Comparison of ENCODE assay signal across 14 cellular contexts in genomic region chr2:26203906-26204305, GRCh38. TPM values are rescaled to one million over a fixed set of nuclear protein-coding genes. Genes with fewer than 3 reads are reported as not detected.
DNase-seq lines count a peak whose midpoint lies in the region; ATAC-seq and TF ChIP-seq lines count a peak whose summit lies in the region.
"Had no signal": no experiment of that assay in that cellular context is flagged by ENCODE, and none has a peak within 500 bp of the region (broad histone marks: within the 10 kb centered on the region; RNA-seq: fewer than 3 reads in every experiment).

No MANE protein-coding gene starts in this region.

- no peaks in the 10 kb centered on the region for H4K20me1 ChIP-seq in neural progenitor cell (ENCODE audit: low read depth)

- H3K36me3 Mint-ChIP-seq in central memory CD8-positive, alpha-beta T cell (ENCODE audit: insufficient read depth): peaks cover 62% of the 10 kb centered on the region
- peaks cover 23% of the 10 kb centered on the region for H3K36me3 Mint-ChIP-seq in neural progenitor cell
- H3K36me3 Mint-ChIP-seq in stimulated activated effector memory CD8-positive, alpha-beta T cell treated with anti-CD3 and anti-CD28 coated beads, Interleukin-12 subunit alpha, Interleukin-12 subunit beta, amount 100 ng/mL, for 72 hours: peaks cover 99% of the 10 kb centered on the region

- WGBS in gastroesophageal sphincter (ENCODE audit: low coverage in 1 of 2), 2 donors: 82 to 92% methylated on average over 7 of the region's 7 CpGs

- H2AFZ ChIP-seq in neural progenitor cell (replicated peaks): no peak overlapping the region

- no peak overlapping the region for H3K4me3 Mint-ChIP-seq in central memory CD8-positive, alpha-beta T cell
- H3K4me3 Mint-ChIP-seq in neural progenitor cell: no peak overlapping the region
- H3K4me3 Mint-ChIP-seq in stimulated activated effector memory CD8-positive, alpha-beta T cell treated with anti-CD3 and anti-CD28 coated beads, Interleukin-12 subunit alpha, Interleukin-12 subunit beta, amount 100 ng/mL, for 72 hours: no peak overlapping the region
- H3K4me3 Mint-ChIP-seq: B cell; CD4-positive, alpha-beta T cell had no signal

- H3K4me3 ChIP-seq in HEK293 (ENCODE audit: low read depth, low read length) (no peak overlapping the region), neural progenitor cell (no peak overlapping the region), gastroesophageal sphincter (no peak overlapping the region)
- no peak overlapping the region for H3K4me3 ChIP-seq in effector memory CD4-positive, alpha-beta T cell (ENCODE audit: insufficient read depth, low read depth, low read length, poor library complexity, severe bottlenecking)

- CTCF ChIA-PET in HEK293 (lab: Yijun Ruan, JAX): no interaction called here

- H3K27ac Mint-ChIP-seq in central memory CD8-positive, alpha-beta T cell (ENCODE audit: low read depth): peak overlapping the region; percentile 35
- H3K27ac Mint-ChIP-seq in neural progenitor cell: no peak overlapping the region
- peak overlapping the region; percentile 26 for H3K27ac Mint-ChIP-seq in stimulated activated effector memory CD8-positive, alpha-beta T cell treated with anti-CD3 and anti-CD28 coated beads, Interleukin-12 subunit alpha, Interleukin-12 subunit beta, amount 100 ng/mL, for 72 hours
- H3K27ac Mint-ChIP-seq: B cell; CD4-positive, alpha-beta T cell had no signal

- H3K79me2 ChIP-seq in neural progenitor cell (ENCODE audit: low read depth): no peaks in the 10 kb centered on the region

- no peaks in the 10 kb centered on the region for H3K4me1 Mint-ChIP-seq in central memory CD8-positive, alpha-beta T cell
- H3K4me1 Mint-ChIP-seq in neural progenitor cell: peaks cover 9% of the 10 kb centered on the region
- no peaks in the 10 kb centered on the region for H3K4me1 Mint-ChIP-seq in stimulated activated effector memory CD8-positive, alpha-beta T cell treated with anti-CD3 and anti-CD28 coated beads, Interleukin-12 subunit alpha, Interleukin-12 subunit beta, amount 100 ng/mL, for 72 hours
- H3K4me1 Mint-ChIP-seq: B cell had no signal

- H3K27me3 Mint-ChIP-seq in central memory CD8-positive, alpha-beta T cell: no peaks in the 10 kb centered on the region
- no peaks in the 10 kb centered on the region for H3K27me3 Mint-ChIP-seq in neural progenitor cell (ENCODE audit: insufficient read depth, low read depth)
- H3K27me3 Mint-ChIP-seq: B cell; CD4-positive, alpha-beta T cell had no signal

- no peaks in the 10 kb centered on the region for H3F3A ChIP-seq in neural progenitor cell (ENCODE audit: low read depth)

- H3K36me3 ChIP-seq in HEK293 (ENCODE audit: control insufficient read depth in 2 of 2, insufficient read depth in 1 of 2, low read length in 2 of 2) (peaks cover 28 to 66% of the 10 kb centered on the region in 2 experiments), neural progenitor cell (no peaks in the 10 kb centered on the region), gastroesophageal sphincter (peaks cover 22 to 98% of the 10 kb centered on the region in 2 donors)
- peaks cover 60% of the 10 kb centered on the region for H3K36me3 ChIP-seq in effector memory CD4-positive, alpha-beta T cell (ENCODE audit: control insufficient read depth, insufficient read depth, low read length)

- H3K9me3 ChIP-seq in HEK293 (ENCODE audit: control insufficient read depth, insufficient read depth, low read depth, low read length) (no peaks in the 10 kb centered on the region), neural progenitor cell (ENCODE audit: low read depth) (no peaks in the 10 kb centered on the region), gastroesophageal sphincter (no peaks in the 10 kb centered on the region)
- no peaks in the 10 kb centered on the region for H3K9me3 ChIP-seq in effector memory CD4-positive, alpha-beta T cell (ENCODE audit: control insufficient read depth, low read length)

- H3K9me3 Mint-ChIP-seq in central memory CD8-positive, alpha-beta T cell: no peaks in the 10 kb centered on the region
- no peaks in the 10 kb centered on the region for H3K9me3 Mint-ChIP-seq in neural progenitor cell
- H3K9me3 Mint-ChIP-seq in stimulated activated effector memory CD8-positive, alpha-beta T cell treated with anti-CD3 and anti-CD28 coated beads, Interleukin-12 subunit alpha, Interleukin-12 subunit beta, amount 100 ng/mL, for 72 hours: no peaks in the 10 kb centered on the region
- H3K9me3 Mint-ChIP-seq: CD4-positive, alpha-beta T cell had no signal

- TF ChIP-seq POLR2A in gastroesophageal sphincter (IDR thresholded peaks at IDR 0.05): no peak

- H3K27ac ChIP-seq in HEK293 (ENCODE audit: extremely low read depth, low read depth, low read length) (no peak overlapping the region), neural progenitor cell (no peak overlapping the region), gastroesophageal sphincter (no peak overlapping the region)
- H3K27ac ChIP-seq in effector memory CD4-positive, alpha-beta T cell (ENCODE audit: insufficient read depth, low read length, poor library complexity, severe bottlenecking): no peak overlapping the region

- no peak for TF ChIP-seq CTCF in HEK293 (tag by site-specific recombination; IDR thresholded peaks at IDR 0.05)
- no peak for TF ChIP-seq CTCF in neural progenitor cell (IDR thresholded peaks at IDR 0.05)
- TF ChIP-seq CTCF in gastroesophageal sphincter (IDR thresholded peaks at IDR 0.05): no peak

- no peak for TF ChIP-seq EP300 in gastroesophageal sphincter (IDR thresholded peaks at IDR 0.05)

- POLR2A ChIA-PET in HEK293 (lab: Yijun Ruan, JAX): no interaction called here

- no peak for ATAC-seq in central memory CD8-positive, alpha-beta T cell (replicated peaks; ENCODE audit: extremely low read depth, poor library complexity, severe bottlenecking)
- ATAC-seq in stimulated activated effector memory CD8-positive, alpha-beta T cell treated with anti-CD3 and anti-CD28 coated beads, Interleukin-12 subunit alpha, Interleukin-12 subunit beta, amount 100 ng/mL, for 72 hours: no peak
- no peak for ATAC-seq in gastroesophageal sphincter
- ATAC-seq: HepG2 had no signal

- H3K4me2 ChIP-seq in neural progenitor cell: no peak overlapping the region

- H3K27me3 ChIP-seq in neural progenitor cell (no peaks in the 10 kb centered on the region), gastroesophageal sphincter (no peaks in the 10 kb centered on the region)
- no peaks in the 10 kb centered on the region for H3K27me3 ChIP-seq in effector memory CD4-positive, alpha-beta T cell (replicated peaks; ENCODE audit: control insufficient read depth, insufficient read depth, low read length, poor library complexity, severe bottlenecking)

- no peaks in the 10 kb centered on the region for H3K4me1 ChIP-seq in HEK293 (ENCODE audit: control insufficient read depth, insufficient read depth, low read length)
- peaks cover 16% of the 10 kb centered on the region for H3K4me1 ChIP-seq in neural progenitor cell
- no peaks in the 10 kb centered on the region for H3K4me1 ChIP-seq in gastroesophageal sphincter
- H3K4me1 ChIP-seq in effector memory CD4-positive, alpha-beta T cell (ENCODE audit: control insufficient read depth, insufficient read depth, low read length, poor library complexity, severe bottlenecking): no peaks in the 10 kb centered on the region

- no peak overlapping the region for H3K9ac ChIP-seq in neural progenitor cell

- DNase-seq in central memory CD8-positive, alpha-beta T cell (ENCODE audit: low spot score in 2 of 2): no peak
- peak; percentile 25 for DNase-seq in neural progenitor cell (ENCODE audit: low spot score)
- peak in 1 of 2 donors; percentile 43 for DNase-seq in stimulated activated effector memory CD8-positive, alpha-beta T cell treated with anti-CD3 and anti-CD28 coated beads, Interleukin-12 subunit alpha, Interleukin-12 subunit beta, amount 100 ng/mL, for 72 hours (ENCODE audit: low spot score in 2 of 2)
- DNase-seq in midbrain (lab: John Stamatoyannopoulos, UW): no peak
- no peak for DNase-seq in effector memory CD4-positive, alpha-beta T cell
- DNase-seq: C1 segment of cervical spinal cord; Calu3; CD4-positive, alpha-beta T cell; DMS 273 treated with DMSO at 0.1 percent for 48 hours had no signal

TF ChIP-seq in HEK293, 187 proteins besides CTCF, POLR2A, EP300 and RAD21:
- TF ChIP-seq ZNF677 (tag by site-specific recombination; IDR thresholded peaks at IDR 0.05) (no peak), ZSCAN30 (tag by site-specific recombination; IDR thresholded peaks at IDR 0.05) (no peak), ZNF560 (tag by site-specific recombination; IDR thresholded peaks at IDR 0.05; ENCODE audit: borderline replicate concordance) (no peak), ATF2 (tag by site-specific recombination; IDR thresholded peaks at IDR 0.05; ENCODE audit: low read depth) (no peak), SCRT2 (tag by site-specific recombination; IDR thresholded peaks at IDR 0.05) (peak; percentile 52)

RNA-seq across cellular contexts. Expression of gene GAREM2, which starts 31.0 kb away (rescaled TPM):
- total RNA-seq in neural progenitor cell (ENCODE audit: low replicate concordance): 15.1 and 20.0 TPM in 2 replicates
- 1 to 10 TPM; 1.8 to 5.5 (median 3.3) TPM for total RNA-seq in gastroesophageal sphincter
- total RNA-seq: H4 had no signal

RNA-seq across cellular contexts. Expression of gene HADHA, which starts 40.5 kb away (rescaled TPM):
- total RNA-seq in neural progenitor cell (ENCODE audit: low replicate concordance) (98.9 and 120 TPM in 2 replicates), gastroesophageal sphincter (100 to 1,000 TPM; 154 to 277 (median 186) TPM)

RNA-seq across cellular contexts. Expression of gene HADHB, which starts 40.8 kb away (rescaled TPM):
- total RNA-seq in neural progenitor cell (ENCODE audit: low replicate concordance): 36.5 and 40.6 TPM in 2 replicates
- total RNA-seq in gastroesophageal sphincter: 100 to 1,000 TPM; 127 to 358 (median 218) TPM
